ENCODE assay signal across 13 cellular contexts in genomic region chr1:179087665-179088064, GRCh38. TPM values are rescaled to one million over a fixed set of nuclear protein-coding genes. Genes with fewer than 3 reads are reported as not detected.
DNase-seq lines count a peak whose midpoint lies in the region; TF ChIP-seq lines count a peak whose summit lies in the region.
"Had no signal": no experiment of that assay in that cellular context is flagged by ENCODE, and none has a peak within 500 bp of the region (broad histone marks: within the 10 kb centered on the region; RNA-seq: fewer than 3 reads in every experiment).

No MANE protein-coding gene starts in this region.

- H3K36me3 Mint-ChIP-seq in activated CD4-positive, alpha-beta T cell treated with anti-CD3 and anti-CD28 coated beads, Interleukin-2, amount 10 ng/mL, durations not matched to agents 24 days and 14 days (ENCODE audit: low read depth): peaks cover 33% of the 10 kb centered on the region

- DNase-seq in NCI-H1417 (lab: John Stamatoyannopoulos, UW) (peak; percentile 20 to 36 (median 24)), NCI-H1417 treated with DMSO at 0.1 percent for 48 hours (lab: John Stamatoyannopoulos, UW) (no peak), Peyer's patch (peak in 2 of 3 donors; percentile 42 to 60), transverse colon (peak; percentile 36), colonic mucosa (no peak)
- no peak for DNase-seq in stimulated activated naive CD4-positive, alpha-beta T cell (lab: John Stamatoyannopoulos, UW)
- no peak for DNase-seq in activated CD4-positive, alpha-beta T cell treated with anti-CD3 and anti-CD28 coated beads, Interleukin-2, amount 10 ng/mL, durations not matched to agents 24 days and 14 days
- DNase-seq: activated CD4-positive, alpha-beta T cell treated with anti-CD3 and anti-CD28 coated beads, Interleukin-2, amount 50 U/mL, for 48 hours; activated naive CD4-positive, alpha-beta T cell; central memory CD4-positive, alpha-beta T cell had no signal

- no peaks in the 10 kb centered on the region for H3K27me3 ChIP-seq in Peyer's patch
- no peaks in the 10 kb centered on the region for H3K27me3 ChIP-seq in iPS-15b (ENCODE audit: control insufficient read depth, insufficient read depth, low read length)
- no peaks in the 10 kb centered on the region for H3K27me3 ChIP-seq in transverse colon
- no peaks in the 10 kb centered on the region for H3K27me3 ChIP-seq in colonic mucosa

- no peaks in the 10 kb centered on the region for H3K27me3 Mint-ChIP-seq in activated CD4-positive, alpha-beta T cell treated with anti-CD3 and anti-CD28 coated beads, Interleukin-2, amount 10 ng/mL, durations not matched to agents 24 days and 14 days

- peak overlapping the region in 1 of 4 donors; percentile 57 for H3K27ac ChIP-seq in Peyer's patch
- H3K27ac ChIP-seq in transverse colon: peak overlapping the region in 2 of 4 donors; percentile 5 to 16
- H3K27ac ChIP-seq in colonic mucosa: no peak overlapping the region
- H3K27ac ChIP-seq: 22Rv1, parathyroid adenoma had no signal

- peaks cover 0 to 23% (median 18%) of the 10 kb centered on the region in 4 donors for H3K4me1 ChIP-seq in Peyer's patch
- H3K4me1 ChIP-seq in iPS-15b (ENCODE audit: control insufficient read depth, insufficient read depth, low read length): peaks cover 15% of the 10 kb centered on the region
- peaks cover 6 to 13% (median 12%) of the 10 kb centered on the region in 4 donors for H3K4me1 ChIP-seq in transverse colon
- H3K4me1 ChIP-seq in colonic mucosa: no peaks in the 10 kb centered on the region
- H3K4me1 ChIP-seq: parathyroid adenoma had no signal

- H3K9me3 Mint-ChIP-seq in activated CD4-positive, alpha-beta T cell treated with anti-CD3 and anti-CD28 coated beads, Interleukin-2, amount 10 ng/mL, durations not matched to agents 24 days and 14 days: no peaks in the 10 kb centered on the region

- no peak for TF ChIP-seq EP300 in transverse colon (IDR thresholded peaks at IDR 0.05; ENCODE audit: low read depth)

- WGBS in transverse colon (ENCODE audit: low coverage in 1 of 2), 2 donors: 79% methylated on average over 11 of the region's 11 CpGs; no CpG with 5 or more reads in 1 of the 2 donors

- H3K4me3 Mint-ChIP-seq in activated CD4-positive, alpha-beta T cell treated with anti-CD3 and anti-CD28 coated beads, Interleukin-2, amount 10 ng/mL, durations not matched to agents 24 days and 14 days: no peak overlapping the region

- TF ChIP-seq CTCF in Peyer's patch (IDR thresholded peaks at IDR 0.05) (no peak), transverse colon (IDR thresholded peaks at IDR 0.05) (no peak), colonic mucosa (IDR thresholded peaks at IDR 0.05) (no peak)

- H3K9me3 ChIP-seq in Peyer's patch (no peaks in the 10 kb centered on the region), iPS-15b (ENCODE audit: control insufficient read depth, insufficient read depth, low read length) (no peaks in the 10 kb centered on the region), transverse colon (no peaks in the 10 kb centered on the region), colonic mucosa (no peaks in the 10 kb centered on the region)

- no peak for TF ChIP-seq POLR2A in Peyer's patch (IDR thresholded peaks at IDR 0.05)
- no peak for TF ChIP-seq POLR2A in transverse colon (IDR thresholded peaks at IDR 0.05)

- H3K27ac Mint-ChIP-seq in activated CD4-positive, alpha-beta T cell treated with anti-CD3 and anti-CD28 coated beads, Interleukin-2, amount 10 ng/mL, durations not matched to agents 24 days and 14 days: no peak overlapping the region

- H3K36me3 ChIP-seq in Peyer's patch (peaks cover 0 to 53% (median 0%) of the 10 kb centered on the region in 3 donors), iPS-15b (ENCODE audit: control insufficient read depth, insufficient read depth, low read length) (peaks cover 28% of the 10 kb centered on the region), transverse colon (peaks cover 0 to 6% (median 0%) of the 10 kb centered on the region in 4 donors), colonic mucosa (no peaks in the 10 kb centered on the region)

- peaks cover 10% of the 10 kb centered on the region for H3K4me1 Mint-ChIP-seq in activated CD4-positive, alpha-beta T cell treated with anti-CD3 and anti-CD28 coated beads, Interleukin-2, amount 10 ng/mL, durations not matched to agents 24 days and 14 days

- H3K4me3 ChIP-seq in Peyer's patch (no peak overlapping the region), iPS-15b (ENCODE audit: low read depth, low read length) (peak overlapping the region; percentile 85), transverse colon (no peak overlapping the region), colonic mucosa (no peak overlapping the region)

- peak overlapping the region; percentile 60 for H3K9ac ChIP-seq in iPS-15b (ENCODE audit: low read depth, low read length)
- peak overlapping the region in 1 of 2 donors; percentile 19 for H3K9ac ChIP-seq in colonic mucosa (ENCODE audit: low read depth in 2 of 2, low read length in 2 of 2)
- H3K9ac ChIP-seq: parathyroid adenoma had no signal

- intact Hi-C loops in transverse colon (cut with DNase I; ENCODE audit: low total_unique reads): no loop called here
- intact Hi-C loops in colonic mucosa (cut with DNase I): loop anchor here (10.0 kb wide), 1 partner anchor 107 kb away; no protein-coding TSS in a partner anchor
- intact Hi-C loops in activated CD4-positive, alpha-beta T cell treated with anti-CD3 and anti-CD28 coated beads, Interleukin-2, amount 10 ng/mL, durations not matched to agents 24 days and 14 days (cut with micrococcal nuclease): no loop called here

- in situ Hi-C loops in transverse colon (cut with MboI; ENCODE audit: low pct_ligation_motif_present in 1 of 4, low pct_unique_long_range_greater_than_20kb in 1 of 4, low sequenced_read_pairs in 3 of 4): loop anchor here in 1 of 4 donors (25.0 kb wide), 1 partner anchor 275 kb away; the partner anchor contains the start of gene AXDND1

RNA-seq across cellular contexts. Expression of gene TOR3A, which starts 5.8 kb away (rescaled TPM):
- 10 to 100 TPM; 19.2 to 42.9 (median 33.9) TPM for total RNA-seq in Peyer's patch
- total RNA-seq in transverse colon: 100 to 1,000 TPM in 1 of 4 donors, 10 to 100 TPM in 3; 66.2 to 308 (median 72.7) TPM
- total RNA-seq in colonic mucosa: 10 to 100 TPM; 21.6 to 41.1 TPM
- total RNA-seq in activated CD4-positive, alpha-beta T cell treated with anti-CD3 and anti-CD28 coated beads, Interleukin-2, amount 10 ng/mL, durations not matched to agents 24 days and 14 days: 41.6 and 44.3 TPM in 2 replicates

Comparison
In these comparisons a context has a peak if more than half of its experiments do, and no peak if none do; other contexts are left out.
1. DNase-seq: peak in NCI-H1417 (3 of 3), Peyer's patch (2 of 3) and transverse colon (single experiment); none in NCI-H1417 treated with DMSO at 0.1 percent for 48 hours (single experiment), colonic mucosa (single experiment), stimulated activated naive CD4-positive, alpha-beta T cell (0 of 6) and activated CD4-positive, alpha-beta T cell treated with anti-CD3 and anti-CD28 coated beads, Interleukin-2, amount 10 ng/mL, durations not matched to agents 24 days and 14 days (single experiment).